In genomic region chr15:88956906-88957305, GRCh38 we compare ENCODE assay signal across 24 cellular contexts.
"Had no signal": no experiment of that assay in that cellular context is flagged by ENCODE, and none has a peak within 500 bp of the region (broad histone marks: within the 10 kb centered on the region; RNA-seq: fewer than 3 reads in every experiment).

No MANE protein-coding gene starts in this region.

- FAIRE-seq: astrocyte, RCC 7860, TTC549 had no signal

- DNase-seq: activated B cell treated with CpG ODN at 0.5 μM for 24 hours; activated CD4-positive, alpha-beta T cell treated with anti-CD3 and anti-CD28 coated beads for 1 hour; activated CD4-positive, alpha-beta T cell treated with anti-CD3 and anti-CD28 coated beads, Interleukin-2, amount 10 ng/mL, durations not matched to agents 24 days and 14 days; activated CD4-positive, alpha-beta T cell treated with anti-CD3 and anti-CD28 coated beads, Interleukin-2, amount 50 U/mL, for 48 hours; activated CD8-positive, alpha-beta memory T cell treated with anti-CD3 and anti-CD28 coated beads, Interleukin-2, amount 10 ng/mL, durations not matched to agents 7 days and 5 days; activated effector memory CD4-positive, alpha-beta T cell treated with Interleukin-2 at 50 U/mL for 16 hours; activated naive CD4-positive, alpha-beta T cell; activated T-cell treated with anti-CD3 and anti-CD28 coated beads, Interleukin-2, amount 50 U/mL, for 24 hours; amygdala; Karpas-422; NCI-H1105 treated with DMSO at 0.1 percent for 48 hours; NCI-H1436 treated with DMSO at 0.1 percent for 48 hours; NCI-H187 treated with DMSO at 0.1 percent for 48 hours; NCI-H2081 treated with DMSO at 0.1 percent for 48 hours; NCI-H446; NCI-H524; PC-3; SHP77 treated with DMSO at 0.1 percent for 48 hours; T-cell; T-helper 2 cell; T1000 had no signal

- ATAC-seq: activated CD8-positive, alpha-beta memory T cell treated with anti-CD3 and anti-CD28 coated beads, Interleukin-2, amount 10 ng/mL, durations not matched to agents 7 days and 5 days; PC-3; T-cell had no signal
